Comparison of ENCODE assay signal across 8 cellular contexts in the genomic region with DNA sequence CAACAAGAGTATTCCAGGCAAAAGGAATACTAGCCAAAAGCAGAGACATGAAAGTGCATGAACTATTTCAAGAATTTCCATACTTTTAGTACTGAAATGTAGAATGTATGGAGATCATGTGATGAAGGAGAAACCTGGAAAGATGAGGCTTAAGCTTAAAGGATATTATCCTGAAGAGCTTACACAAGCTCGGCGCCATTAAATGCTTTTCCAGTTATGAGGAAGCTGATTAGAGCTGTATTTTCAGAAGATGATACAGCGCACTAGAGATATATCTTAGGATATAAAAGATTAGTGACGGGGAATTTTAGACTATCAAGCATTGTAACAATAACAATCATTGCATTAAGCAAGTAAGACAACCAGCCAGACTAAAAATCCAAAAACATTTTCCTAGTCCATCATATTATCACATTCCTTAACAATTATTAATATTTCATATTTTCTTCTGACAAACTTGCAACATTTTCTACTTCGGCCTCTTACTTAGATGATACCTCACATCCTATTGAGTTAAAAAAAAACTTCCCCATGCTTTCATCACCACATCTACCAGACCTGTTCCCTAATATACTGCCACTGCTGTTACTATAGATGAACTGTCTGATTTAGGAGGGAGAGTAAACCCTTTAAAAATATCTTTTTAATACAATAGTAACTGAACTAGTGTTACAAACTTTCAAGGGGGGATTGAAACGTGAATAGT. TPM values are rescaled to one million over a fixed set of nuclear protein-coding genes. Genes with fewer than 3 reads are reported as not detected.
DNase-seq lines count a peak whose midpoint lies in the region; ATAC-seq and TF ChIP-seq lines count a peak whose summit lies in the region.

No MANE protein-coding gene starts in this region.

- in situ Hi-C loops in brain microvascular endothelial cell (cut with HindIII; ENCODE audit: low pct_ligation_motif_present, low sequenced_read_pairs) (no loop called here), KBM-7 (cut with MboI; ENCODE audit: low pct_unique_long_range_greater_than_20kb, low sequenced_read_pairs) (no loop called here)

- H3K36me3 ChIP-seq in brain microvascular endothelial cell (replicated peaks) (peaks cover 20% of the 10 kb centered on the region), muscle layer of colon (ENCODE audit: insufficient read depth, low read length) (peaks cover 17% of the 10 kb centered on the region)

- H3K4me3 ChIP-seq in brain microvascular endothelial cell (ENCODE audit: low read depth, low read length) (peak overlapping the region; percentile 78), muscle layer of colon (ENCODE audit: low read depth in 1 of 2, low read length in 2 of 2) (peak overlapping the region in 1 of 2 donors; percentile 98)

- peak overlapping the region; percentile 54 to 99 (median 95) for H3K27ac Mint-ChIP-seq in IgD-negative memory B cell

- peak overlapping the region; percentile 96 for H3K27ac ChIP-seq in brain microvascular endothelial cell
- H3K27ac ChIP-seq in muscle layer of colon (ENCODE audit: low read depth, low read length) = peak overlapping the region; percentile 90

- H3K9ac ChIP-seq in muscle layer of colon (ENCODE audit: low read length) = no peak overlapping the region

- H3K27me3 ChIP-seq in brain microvascular endothelial cell (replicated peaks) (no peaks in the 10 kb centered on the region), muscle layer of colon (ENCODE audit: control insufficient read depth in 1 of 2, insufficient read depth in 2 of 2, low read length in 2 of 2) (no peaks in the 10 kb centered on the region)

- H3K9me3 ChIP-seq in muscle layer of colon (ENCODE audit: low read length) = no peaks in the 10 kb centered on the region

- no peaks in the 10 kb centered on the region for H3K27me3 Mint-ChIP-seq in IgD-negative memory B cell

- no peak for TF ChIP-seq CTCF in brain microvascular endothelial cell (IDR thresholded peaks at IDR 0.05; ENCODE audit: low read depth, low read length, missing control alignments)

- ATAC-seq in GM19463 (IDR thresholded peaks at IDR 0.05; ENCODE audit: unreplicated experiment) = no peak

- H3K36me3 Mint-ChIP-seq in IgD-negative memory B cell = peaks cover 5% of the 10 kb centered on the region

- DNase-seq in AML-193 (lab: John Stamatoyannopoulos, UW) (peak; percentile 62 to 73), brain microvascular endothelial cell (no peak), KG1 (lab: John Stamatoyannopoulos, UW) (no peak), NCI-H1417 (lab: John Stamatoyannopoulos, UW) (no peak), KBM-7 (no peak)

- H3K4me1 Mint-ChIP-seq in IgD-negative memory B cell = peaks cover 9 to 19% (median 16%) of the 10 kb centered on the region in 3 donors

- peaks cover 7% of the 10 kb centered on the region for H3K4me1 ChIP-seq in muscle layer of colon (ENCODE audit: insufficient read depth, low read length)

- no peaks in the 10 kb centered on the region for H3K9me3 Mint-ChIP-seq in IgD-negative memory B cell

- peak overlapping the region in 2 of 4 donors; percentile 99 to 100 for H3K4me3 Mint-ChIP-seq in IgD-negative memory B cell

RNA-seq across cellular contexts. Expression of gene FAM200B, which starts 1.3 kb away (rescaled TPM):
- polyA plus RNA-seq in IgD-negative memory B cell = 39.5 TPM

RNA-seq across cellular contexts. Expression of gene BST1, which starts 19.9 kb away (rescaled TPM):
- 0.21 TPM for polyA plus RNA-seq in IgD-negative memory B cell

RNA-seq across cellular contexts. Expression of gene FBXL5, which starts 27.8 kb away (rescaled TPM):
- 53.0 TPM for polyA plus RNA-seq in IgD-negative memory B cell

Comparison
In these comparisons a context has a peak if more than half of its experiments do, and no peak if none do; other contexts are left out.
1. DNase-seq: peak in AML-193 (2 of 2); none in brain microvascular endothelial cell (single experiment), KG1 (single experiment), NCI-H1417 (0 of 3) and KBM-7 (single experiment).